9 cellular contexts compared by ENCODE assay signal in genomic region chr13:45546410-45546765, GRCh38.
"Had no signal": no experiment of that assay in that cellular context is flagged by ENCODE, and none has a peak within 500 bp of the region (broad histone marks: within the 10 kb centered on the region; RNA-seq: fewer than 3 reads in every experiment).

No MANE protein-coding gene starts in this region.

- DNase-seq: GOT3, H7, HFFc6, IMR-90, KG1 had no signal

- H3K27ac ChIP-seq: GM23248 had no signal

- H3K4me1 ChIP-seq: HAP-1 had no signal

- H3K4me3 ChIP-seq: GM23248, HAP-1, K562 had no signal

- H3K27ac Mint-ChIP-seq: HFFc6 had no signal

- H3K9me3 ChIP-seq: HAP-1 had no signal

- H3K9ac ChIP-seq: GM23248 had no signal

- H3K36me3 ChIP-seq: HAP-1 had no signal

- H3K9me3 Mint-ChIP-seq: HFFc6 had no signal

- H3K4me3 Mint-ChIP-seq: HFFc6 had no signal

- ATAC-seq: HCT116, K562 had no signal
